ENCODE assay signal across 19 cellular contexts in genomic region chr5:77698920-77699319, GRCh38.
"Had no signal": no experiment of that assay in that cellular context is flagged by ENCODE, and none has a peak within 500 bp of the region (broad histone marks: within the 10 kb centered on the region; RNA-seq: fewer than 3 reads in every experiment).

No MANE protein-coding gene starts in this region.

- H3K9me2 ChIP-seq: SK-N-SH had no signal

- H3K4me2 ChIP-seq: SK-N-SH had no signal

- H3K27me3 Mint-ChIP-seq: IgD-negative memory B cell had no signal

- H3K4me3 Mint-ChIP-seq: IgD-negative memory B cell had no signal

- H3K27ac ChIP-seq: RWPE1 had no signal

- H3K9ac ChIP-seq: SK-N-SH had no signal

- DNase-seq: KBM-7, NCI-H1048, NCI-H1105, NCI-H1417, NCI-H1436 treated with DMSO at 0.1 percent for 48 hours, NCI-H1694, NCI-H1930, NCI-H2081, NCI-H2107, NCI-H2227 treated with DMSO at 0.1 percent for 48 hours, NCI-H524, NCI-H526 treated with DMSO at 0.1 percent for 48 hours, NCI-H748 treated with DMSO at 0.1 percent for 48 hours, SHP77, SK-N-SH, SW 1271 had no signal

- ATAC-seq: Panc1 had no signal
